ENCODE assay signal across 14 cellular contexts in the genomic region with DNA sequence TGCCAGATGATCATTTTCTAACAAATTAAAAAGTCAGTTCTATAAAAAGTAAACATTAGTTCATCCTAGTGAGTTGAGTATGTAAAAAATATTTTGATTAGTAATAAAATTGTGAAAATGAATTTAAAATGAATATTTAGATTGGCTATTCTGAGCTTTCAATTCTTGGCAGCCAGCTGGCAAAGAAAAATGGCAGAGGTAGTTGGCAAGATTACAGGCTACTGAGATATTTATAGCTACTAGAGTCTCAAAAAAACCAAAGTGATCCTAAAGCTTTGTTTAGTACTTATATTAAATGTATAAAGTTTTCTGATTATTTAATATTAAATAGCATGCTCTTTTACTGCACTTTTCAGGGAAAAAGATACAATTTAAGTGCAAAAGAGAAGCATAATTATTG.
"Had no signal": no experiment of that assay in that cellular context is flagged by ENCODE, and none has a peak within 500 bp of the region (broad histone marks: within the 10 kb centered on the region; RNA-seq: fewer than 3 reads in every experiment).

No MANE protein-coding gene starts in this region.

- H3K4me3 Mint-ChIP-seq: activated naive CD4-positive, alpha-beta T cell treated with anti-CD3 and anti-CD28 coated beads for 36 hours; activated T-helper 17 cell treated with anti-CD3 and anti-CD28 coated beads, Interleukin-2, amount 50 U/mL, for 72 hours; central memory CD8-positive, alpha-beta T cell; naive thymus-derived CD8-positive, alpha-beta T cell; T-helper 2 cell treated with Interferon-gamma antibody and Interleukin-4, amounts not matched to agents 5 μg/mL and 100 μg/mL, for 36 hours had no signal

- H3K4me3 ChIP-seq: adrenal gland, hepatocyte, psoas muscle had no signal

- H3K27ac ChIP-seq: adrenal gland, hepatocyte, neutrophil, psoas muscle had no signal

- H3K27me3 ChIP-seq: adrenal gland, hepatocyte, neutrophil had no signal

- H3K36me3 ChIP-seq: adrenal gland had no signal

- DNase-seq: activated CD4-positive, alpha-beta T cell treated with anti-CD3 and anti-CD28 coated beads, Interleukin-2, amount 50 U/mL, for 1 hour; activated naive CD4-positive, alpha-beta T cell treated with anti-CD3 and anti-CD28 coated beads for 36 hours; activated T-cell treated with anti-CD3 and anti-CD28 coated beads for 4 hours; adrenal gland; naive thymus-derived CD8-positive, alpha-beta T cell; psoas muscle; stimulated activated naive CD8-positive, alpha-beta T cell treated with anti-CD3 and anti-CD28 coated beads, Interleukin-15, Interleukin-2, amounts not matched to agents 100 U/mL and 50 U/mL, for 24 hours; SW 1271 had no signal

- H3K27me3 Mint-ChIP-seq: activated T-helper 17 cell treated with anti-CD3 and anti-CD28 coated beads, Interleukin-2, amount 50 U/mL, for 72 hours; central memory CD8-positive, alpha-beta T cell; naive thymus-derived CD8-positive, alpha-beta T cell had no signal

- H3K4me1 ChIP-seq: adrenal gland had no signal

- H3K27ac Mint-ChIP-seq: activated naive CD4-positive, alpha-beta T cell treated with anti-CD3 and anti-CD28 coated beads for 36 hours; activated T-helper 17 cell treated with anti-CD3 and anti-CD28 coated beads, Interleukin-2, amount 50 U/mL, for 72 hours; naive thymus-derived CD8-positive, alpha-beta T cell; T-helper 2 cell treated with Interferon-gamma antibody and Interleukin-4, amounts not matched to agents 5 μg/mL and 100 μg/mL, for 36 hours had no signal

- H3K9me3 ChIP-seq: adrenal gland, neutrophil, psoas muscle had no signal

- ATAC-seq: activated T-helper 17 cell treated with anti-CD3 and anti-CD28 coated beads, Interleukin-2, amount 50 U/mL, for 72 hours; naive thymus-derived CD8-positive, alpha-beta T cell; sciatic nerve; stimulated activated naive CD8-positive, alpha-beta T cell treated with anti-CD3 and anti-CD28 coated beads, Interleukin-15, Interleukin-2, amounts not matched to agents 100 U/mL and 50 U/mL, for 24 hours had no signal

- H3K9me3 Mint-ChIP-seq: activated naive CD4-positive, alpha-beta T cell treated with anti-CD3 and anti-CD28 coated beads for 36 hours; activated T-helper 17 cell treated with anti-CD3 and anti-CD28 coated beads, Interleukin-2, amount 50 U/mL, for 72 hours; central memory CD8-positive, alpha-beta T cell; T-helper 2 cell treated with Interferon-gamma antibody and Interleukin-4, amounts not matched to agents 5 μg/mL and 100 μg/mL, for 36 hours had no signal
